ENCODE assay signal across 17 cellular contexts in genomic region chr7:125568799-125569198, GRCh38.
DNase-seq lines count a peak whose midpoint lies in the region; ATAC-seq and TF ChIP-seq lines count a peak whose summit lies in the region.
"Had no signal": no experiment of that assay in that cellular context is flagged by ENCODE, and none has a peak within 500 bp of the region (broad histone marks: within the 10 kb centered on the region; RNA-seq: fewer than 3 reads in every experiment).

No MANE protein-coding gene starts in this region.

- H3K4me3 ChIP-seq in aorta (ENCODE audit: low read length in 2 of 2): no peak overlapping the region
- H3K4me3 ChIP-seq: psoas muscle, testis had no signal

- POLR2A ChIA-PET in HEK293T (lab: Yijun Ruan, JAX): no interaction called here

- DNase-seq in NCI-H2029 (lab: John Stamatoyannopoulos, UW) (peak; percentile 41), GOT3 (lab: John Stamatoyannopoulos, UW) (no peak), HEK293T (ENCODE audit: extremely low spot score) (no peak), aorta (no peak), T-helper 2 cell (no peak)
- DNase-seq: amniotic stem cell; CD4-positive, CD25-positive, alpha-beta regulatory T cell; effector memory CD4-positive, alpha-beta T cell; head of caudate nucleus; mesendoderm; NCI-H1048; psoas muscle; SW 1271; testis had no signal

- H3K27ac ChIP-seq in aorta (ENCODE audit: low read depth in 1 of 2, low read length in 2 of 2): no peak overlapping the region
- H3K27ac ChIP-seq: psoas muscle, testis had no signal

- ATAC-seq in GM18519 (IDR thresholded peaks at IDR 0.05; ENCODE audit: low FRiP score, unreplicated experiment) (peak; percentile 94), GM21390 (IDR thresholded peaks at IDR 0.05; ENCODE audit: unreplicated experiment) (peak; percentile 98), HG03045 (IDR thresholded peaks at IDR 0.05; ENCODE audit: unreplicated experiment) (peak; percentile 83), aorta (ENCODE audit: low FRiP score) (no peak)
- ATAC-seq: psoas muscle had no signal

- H3K9me3 ChIP-seq in aorta (ENCODE audit: control insufficient read depth, low read length): no peaks in the 10 kb centered on the region
- H3K9me3 ChIP-seq: psoas muscle, testis had no signal

- CTCF ChIA-PET in HEK293T (lab: Yijun Ruan, JAX): no interaction called here

- H3K4me1 ChIP-seq in aorta (ENCODE audit: control insufficient read depth in 1 of 2, insufficient read depth in 2 of 2, low read length in 2 of 2): no peaks in the 10 kb centered on the region
- H3K4me1 ChIP-seq: psoas muscle, testis had no signal

- no peaks in the 10 kb centered on the region for H3K27me3 ChIP-seq in aorta (ENCODE audit: control insufficient read depth in 1 of 2, insufficient read depth in 2 of 2, low read length in 1 of 2)
- H3K27me3 ChIP-seq: testis had no signal

- no peaks in the 10 kb centered on the region for H3K36me3 ChIP-seq in aorta (ENCODE audit: control insufficient read depth in 1 of 2, insufficient read depth in 2 of 2, low read length in 1 of 2)

- intact Hi-C loops in aorta (cut with DNase I): no loop called here

- WGBS in aorta, 2 donors: 86 to 87% methylated on average over 4 of the region's 4 CpGs

TF ChIP-seq in HEK293T, 16 proteins besides CTCF, POLR2A, EP300 and RAD21:
- TF ChIP-seq FOXK2 (IDR thresholded peaks at IDR 0.05): no peak
- TF ChIP-seq BHLHE40 (IDR thresholded peaks at IDR 0.05; ENCODE audit: borderline replicate concordance): no peak
- no peak for TF ChIP-seq NFRKB (IDR thresholded peaks at IDR 0.05)
- no peak for TF ChIP-seq HDGF (IDR thresholded peaks at IDR 0.05; ENCODE audit: borderline replicate concordance)
- TF ChIP-seq FOXM1 (IDR thresholded peaks at IDR 0.05; ENCODE audit: borderline replicate concordance): no peak
- TF ChIP-seq ELF4 (IDR thresholded peaks at IDR 0.05): no peak
- TF ChIP-seq L3MBTL2 (conservative IDR thresholded peaks at IDR 0.05): no peak
- no peak for TF ChIP-seq ARNT (IDR thresholded peaks at IDR 0.05)
- no peak for TF ChIP-seq CTBP1 (IDR thresholded peaks at IDR 0.05; ENCODE audit: borderline replicate concordance)
- no peak for TF ChIP-seq FOXA1 (IDR thresholded peaks at IDR 0.05)
- no peak for TF ChIP-seq TARDBP (IDR thresholded peaks at IDR 0.05)
- no peak for TF ChIP-seq SUZ12 (IDR thresholded peaks at IDR 0.05)
- TF ChIP-seq SP1 (IDR thresholded peaks at IDR 0.05): no peak
- TF ChIP-seq LEF1 (IDR thresholded peaks at IDR 0.05; ENCODE audit: borderline replicate concordance): no peak
- TF ChIP-seq, protein P1, sequence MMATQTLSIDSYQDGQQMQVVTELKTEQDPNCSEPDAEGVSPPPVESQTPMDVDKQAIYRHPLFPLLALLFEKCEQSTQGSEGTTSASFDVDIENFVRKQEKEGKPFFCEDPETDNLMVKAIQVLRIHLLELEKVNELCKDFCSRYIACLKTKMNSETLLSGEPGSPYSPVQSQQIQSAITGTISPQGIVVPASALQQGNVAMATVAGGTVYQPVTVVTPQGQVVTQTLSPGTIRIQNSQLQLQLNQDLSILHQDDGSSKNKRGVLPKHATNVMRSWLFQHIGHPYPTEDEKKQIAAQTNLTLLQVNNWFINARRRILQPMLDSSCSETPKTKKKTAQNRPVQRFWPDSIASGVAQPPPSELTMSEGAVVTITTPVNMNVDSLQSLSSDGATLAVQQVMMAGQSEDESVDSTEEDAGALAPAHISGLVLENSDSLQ (IDR thresholded peaks at IDR 0.05): no peak
- no peak for TF ChIP-seq ZNF384 (IDR thresholded peaks at IDR 0.05)
